Comparison of ENCODE assay signal across 17 cellular contexts in genomic region chr4:7868892-7869471, GRCh38.
A peak's percentile ranks its signal among the peaks of the same experiment; 100 is the strongest.
DNase-seq lines count a peak whose midpoint lies in the region; ATAC-seq, FAIRE-seq and TF ChIP-seq lines count a peak whose summit lies in the region.
"Had no signal": no experiment of that assay in that cellular context is flagged by ENCODE, and none has a peak within 500 bp of the region (broad histone marks: within the 10 kb centered on the region; RNA-seq: fewer than 3 reads in every experiment).

No MANE protein-coding gene starts in this region.

- H3K23ac ChIP-seq in H9 (ENCODE audit: insufficient read length, low read depth, low read length): no peak overlapping the region

- H3K14ac ChIP-seq in H9 (ENCODE audit: insufficient read depth, low read length): no peak overlapping the region

- no peak overlapping the region for H4K5ac ChIP-seq in H9 (ENCODE audit: insufficient read length, low read depth, low read length)

- H3K27ac ChIP-seq in CD4-positive, CD25-positive, alpha-beta regulatory T cell (ENCODE audit: insufficient read depth, low read length, poor library complexity, severe bottlenecking): peak overlapping the region; percentile 51
- peak overlapping the region; percentile 5 for H3K27ac ChIP-seq in effector memory CD4-positive, alpha-beta T cell (ENCODE audit: insufficient read depth, low read length, poor library complexity, severe bottlenecking)
- no peak overlapping the region for H3K27ac ChIP-seq in H9 (ENCODE audit: insufficient read length, low read depth, low read length)
- H3K27ac ChIP-seq: thyroid gland had no signal

- no peaks in the 10 kb centered on the region for H3K27me3 ChIP-seq in CD4-positive, CD25-positive, alpha-beta regulatory T cell (ENCODE audit: control insufficient read depth, insufficient read depth, low read length)
- no peaks in the 10 kb centered on the region for H3K27me3 ChIP-seq in effector memory CD4-positive, alpha-beta T cell (replicated peaks; ENCODE audit: control insufficient read depth, insufficient read depth, low read length, poor library complexity, severe bottlenecking)
- no peaks in the 10 kb centered on the region for H3K27me3 ChIP-seq in H9 (ENCODE audit: insufficient read depth, low read length)
- H3K27me3 ChIP-seq in Caco-2 (replicated peaks; ENCODE audit: control insufficient read depth, insufficient read depth, low read length): no peaks in the 10 kb centered on the region
- H3K27me3 ChIP-seq: BE2C, MG63, thyroid gland had no signal

- H3K79me2 ChIP-seq in H9 (ENCODE audit: insufficient read depth, low read length): peaks cover 3% of the 10 kb centered on the region; the same call in 1 of the 2 replicates

- no peak overlapping the region for H2AFZ ChIP-seq in H9 (ENCODE audit: low read length)

- H3K4ac ChIP-seq in H9 (ENCODE audit: low read depth, low read length): no peak overlapping the region

- H3K9me3 Mint-ChIP-seq in CD4-positive, CD25-positive, alpha-beta regulatory T cell: peaks cover 3 to 6% (median 4%) of the 10 kb centered on the region in 7 donors
- peaks cover 4% of the 10 kb centered on the region for H3K9me3 Mint-ChIP-seq in T-helper 2 cell treated with Interferon-gamma antibody and Interleukin-4, amounts not matched to agents 5 μg/mL and 100 μg/mL, for 36 hours
- H3K9me3 Mint-ChIP-seq in H9: peaks cover 15% of the 10 kb centered on the region in 2 experiments; a peak in 4 of 5 replicates
- H3K9me3 Mint-ChIP-seq in Caco-2 (ENCODE audit: unreplicated experiment): peaks cover 7% of the 10 kb centered on the region

- peaks cover 3% of the 10 kb centered on the region for H3K27me3 Mint-ChIP-seq in CD4-positive, CD25-positive, alpha-beta regulatory T cell
- H3K27me3 Mint-ChIP-seq in T-helper 2 cell treated with Interferon-gamma antibody and Interleukin-4, amounts not matched to agents 5 μg/mL and 100 μg/mL, for 36 hours (ENCODE audit: low read depth): peaks cover 4% of the 10 kb centered on the region
- H3K27me3 Mint-ChIP-seq in H9 (ENCODE audit: low read depth) (no peaks in the 10 kb centered on the region), Caco-2 (ENCODE audit: insufficient read depth, unreplicated experiment) (no peaks in the 10 kb centered on the region)

- DNase-seq in CD4-positive, CD25-positive, alpha-beta regulatory T cell: peak in 2 of 3 donors; percentile 28 to 29
- no peak for DNase-seq in T-helper 2 cell treated with Interferon-gamma antibody and Interleukin-4, amounts not matched to agents 5 μg/mL and 100 μg/mL, for 36 hours (ENCODE audit: low spot score)
- no peak for DNase-seq in effector memory CD4-positive, alpha-beta T cell
- DNase-seq in H9 (no peak), hepatic stellate cell (ENCODE audit: low spot score) (no peak), COR-L47 (lab: John Stamatoyannopoulos, UW) (no peak), Caco-2 (no peak)
- DNase-seq: BE2C; DMS79 treated with DMSO at 0.1 percent for 48 hours; hypothalamus; MG63; NCI-H1694 treated with DMSO at 0.1 percent for 48 hours; NCI-H446; occipital lobe; stimulated activated CD4-positive, alpha-beta T cell treated with anti-CD3 and anti-CD28 coated beads, Interleukin-4, amount 100 ng/mL, for 4 hours; thyroid gland had no signal

- peak overlapping the region in 3 of 4 donors; percentile 10 to 58 (median 23) for H3K4me3 Mint-ChIP-seq in CD4-positive, CD25-positive, alpha-beta regulatory T cell
- H3K4me3 Mint-ChIP-seq in T-helper 2 cell treated with Interferon-gamma antibody and Interleukin-4, amounts not matched to agents 5 μg/mL and 100 μg/mL, for 36 hours: peak overlapping the region; percentile 37
- no peak overlapping the region for H3K4me3 Mint-ChIP-seq in H9
- no peak overlapping the region for H3K4me3 Mint-ChIP-seq in Caco-2 (ENCODE audit: unreplicated experiment)

- H2BK5ac ChIP-seq in H9 (ENCODE audit: insufficient read length, low read length): no peak overlapping the region

- H3K18ac ChIP-seq in H9 (ENCODE audit: insufficient read length, low read depth, low read length): no peak overlapping the region

- no peak overlapping the region for H2BK15ac ChIP-seq in H9 (ENCODE audit: low read depth, low read length)

- FAIRE-seq in A204.1 (lab: Jason Lieb, UNC): peak; percentile 64

- H2AK5ac ChIP-seq in H9 (ENCODE audit: insufficient read length, low read length): no peak overlapping the region

- H3K4me3 ChIP-seq in CD4-positive, CD25-positive, alpha-beta regulatory T cell (ENCODE audit: low read depth, low read length): no peak overlapping the region
- H3K4me3 ChIP-seq in effector memory CD4-positive, alpha-beta T cell (ENCODE audit: insufficient read depth, low read depth, low read length, poor library complexity, severe bottlenecking): no peak overlapping the region
- H3K4me3 ChIP-seq in Caco-2 (ENCODE audit: low read depth, low read length): no peak overlapping the region
- H3K4me3 ChIP-seq: MG63, thyroid gland had no signal

- no peak overlapping the region for H4K8ac ChIP-seq in H9 (replicated peaks; ENCODE audit: insufficient read length, low read depth, low read length)

- H3K4me2 ChIP-seq in H9 (ENCODE audit: insufficient read depth, insufficient read length, low read length): no peak overlapping the region

- ATAC-seq in CD4-positive, CD25-positive, alpha-beta regulatory T cell (ENCODE audit: low read depth in 2 of 2): no peak

- H2BK12ac ChIP-seq in H9 (ENCODE audit: insufficient read length, low read depth, low read length): no peak overlapping the region

- BruUV-seq in Caco-2 (replicated peaks; lab: Mats Ljungman, UMichigan): no TSS peak

- POLR2A ChIA-PET in Caco-2 (lab: Charles Lee): no interaction called here

- CTCF ChIA-PET in Caco-2 (lab: Charles Lee): no interaction called here

- TF ChIP-seq CTCF in H9 (conservative IDR thresholded peaks at IDR 0.05) (no peak), Caco-2 (IDR thresholded peaks at IDR 0.05; ENCODE audit: insufficient read depth in 1 of 2, low read depth in 1 of 2, low read length in 1 of 2, severe bottlenecking in 1 of 2, unreplicated experiment in 1 of 2) (no peak)

- H3K36me3 Mint-ChIP-seq in CD4-positive, CD25-positive, alpha-beta regulatory T cell: peaks cover 12% of the 10 kb centered on the region
- H3K36me3 Mint-ChIP-seq in T-helper 2 cell treated with Interferon-gamma antibody and Interleukin-4, amounts not matched to agents 5 μg/mL and 100 μg/mL, for 36 hours (ENCODE audit: low read depth): peaks cover 7% of the 10 kb centered on the region
- H3K36me3 Mint-ChIP-seq in H9 (ENCODE audit: insufficient read depth in 1 of 3, low read depth in 3 of 3) (peaks cover 14 to 47% (median 33%) of the 10 kb centered on the region in 3 experiments), Caco-2 (ENCODE audit: insufficient read depth, unreplicated experiment) (peaks cover 18% of the 10 kb centered on the region)

- H3K27ac Mint-ChIP-seq in CD4-positive, CD25-positive, alpha-beta regulatory T cell: peak overlapping the region; percentile 26 to 85 (median 53)
- H3K27ac Mint-ChIP-seq in T-helper 2 cell treated with Interferon-gamma antibody and Interleukin-4, amounts not matched to agents 5 μg/mL and 100 μg/mL, for 36 hours: peak overlapping the region; percentile 90
- peak overlapping the region in 1 of 3 experiments; percentile 50; a peak in 1 of 7 replicates for H3K27ac Mint-ChIP-seq in H9
- no peak overlapping the region for H3K27ac Mint-ChIP-seq in Caco-2 (ENCODE audit: unreplicated experiment)

- peaks cover 15 to 38% (median 29%) of the 10 kb centered on the region in 4 donors for H3K4me1 Mint-ChIP-seq in CD4-positive, CD25-positive, alpha-beta regulatory T cell
- peaks cover 34% of the 10 kb centered on the region for H3K4me1 Mint-ChIP-seq in T-helper 2 cell treated with Interferon-gamma antibody and Interleukin-4, amounts not matched to agents 5 μg/mL and 100 μg/mL, for 36 hours (ENCODE audit: low read depth)
- H3K4me1 Mint-ChIP-seq in H9: no peaks in the 10 kb centered on the region
- H3K4me1 Mint-ChIP-seq in Caco-2 (ENCODE audit: low read depth, unreplicated experiment): peaks cover 6% of the 10 kb centered on the region

- peaks cover 9% of the 10 kb centered on the region for H3K4me1 ChIP-seq in CD4-positive, CD25-positive, alpha-beta regulatory T cell (ENCODE audit: control insufficient read depth, insufficient read depth, low read length, poor library complexity, severe bottlenecking)
- H3K4me1 ChIP-seq in effector memory CD4-positive, alpha-beta T cell (ENCODE audit: control insufficient read depth, insufficient read depth, low read length, poor library complexity, severe bottlenecking): peaks cover 6% of the 10 kb centered on the region
- no peaks in the 10 kb centered on the region for H3K4me1 ChIP-seq in H9 (ENCODE audit: insufficient read depth, low read length)
- no peaks in the 10 kb centered on the region for H3K4me1 ChIP-seq in Caco-2
- H3K4me1 ChIP-seq: BE2C had no signal

- H4K20me1 ChIP-seq in H9 (ENCODE audit: control insufficient read depth, insufficient read depth, insufficient read length): no peaks in the 10 kb centered on the region

- no peaks in the 10 kb centered on the region for H3K36me3 ChIP-seq in CD4-positive, CD25-positive, alpha-beta regulatory T cell (ENCODE audit: control insufficient read depth, insufficient read depth, low read length)
- no peaks in the 10 kb centered on the region for H3K36me3 ChIP-seq in effector memory CD4-positive, alpha-beta T cell (ENCODE audit: control insufficient read depth, insufficient read depth, low read length)
- no peaks in the 10 kb centered on the region; the same call in 1 of the 2 replicates for H3K36me3 ChIP-seq in Caco-2 (ENCODE audit: control insufficient read depth, insufficient read depth, low read length)

- H3K9ac ChIP-seq in H9 (ENCODE audit: extremely low read depth, insufficient read length, low read length): no peak overlapping the region

- no peaks in the 10 kb centered on the region for H3K9me3 ChIP-seq in CD4-positive, CD25-positive, alpha-beta regulatory T cell (ENCODE audit: control insufficient read depth in 2 of 2, low read length in 2 of 2)
- no peaks in the 10 kb centered on the region for H3K9me3 ChIP-seq in effector memory CD4-positive, alpha-beta T cell (ENCODE audit: control insufficient read depth, low read length)
- H3K9me3 ChIP-seq in H9 (ENCODE audit: control insufficient read depth, low read depth, low read length): peaks cover 10% of the 10 kb centered on the region
- H3K9me3 ChIP-seq in Caco-2: no peaks in the 10 kb centered on the region
- H3K9me3 ChIP-seq: BE2C, MG63, thyroid gland had no signal

- H3T11ph ChIP-seq in H9 (ENCODE audit: low read length): no peak overlapping the region

- H3K23me2 ChIP-seq in H9 (ENCODE audit: insufficient read length, low read depth, low read length, poor library complexity, severe bottlenecking): no peaks in the 10 kb centered on the region

- no CpG with 5 or more reads among the region's 4 CpGs for WGBS in H9 (ENCODE audit: extremely low coverage, insufficient read length, low lambda C conversion rate)

- intact Hi-C loops in Caco-2 (cut with micrococcal nuclease; ENCODE audit: unreplicated experiment): no loop called here

- H2BK20ac ChIP-seq in H9 (ENCODE audit: low read depth, low read length, poor library complexity, severe bottlenecking): no peak overlapping the region

- H3K56ac ChIP-seq in H9 (ENCODE audit: insufficient read length, low read depth, low read length): no peak overlapping the region

- H2BK120ac ChIP-seq in H9 (ENCODE audit: low read depth, low read length, poor library complexity, severe bottlenecking): no peak overlapping the region

- no peaks in the 10 kb centered on the region for H3K79me1 ChIP-seq in H9 (ENCODE audit: insufficient read depth, low read depth, low read length, poor library complexity, severe bottlenecking)

- no peak overlapping the region for H4K91ac ChIP-seq in H9 (ENCODE audit: insufficient read length, low read depth, low read length)

Comparison
In these comparisons a context has a peak if more than half of its experiments do, and no peak if none do; other contexts are left out.
1. DNase-seq: peak in CD4-positive, CD25-positive, alpha-beta regulatory T cell (2 of 3); none in T-helper 2 cell treated with Interferon-gamma antibody and Interleukin-4, amounts not matched to agents 5 μg/mL and 100 μg/mL, for 36 hours (single experiment), effector memory CD4-positive, alpha-beta T cell (0 of 3), H9 (single experiment), hepatic stellate cell (single experiment), COR-L47 (single experiment) and Caco-2 (0 of 2).
2. H3K4me3 Mint-ChIP-seq: peak in CD4-positive, CD25-positive, alpha-beta regulatory T cell (3 of 4) and T-helper 2 cell treated with Interferon-gamma antibody and Interleukin-4, amounts not matched to agents 5 μg/mL and 100 μg/mL, for 36 hours (single experiment); none in H9 (0 of 2) and Caco-2 (single experiment).